1 cellular context compared by ENCODE assay signal in the genomic region with DNA sequence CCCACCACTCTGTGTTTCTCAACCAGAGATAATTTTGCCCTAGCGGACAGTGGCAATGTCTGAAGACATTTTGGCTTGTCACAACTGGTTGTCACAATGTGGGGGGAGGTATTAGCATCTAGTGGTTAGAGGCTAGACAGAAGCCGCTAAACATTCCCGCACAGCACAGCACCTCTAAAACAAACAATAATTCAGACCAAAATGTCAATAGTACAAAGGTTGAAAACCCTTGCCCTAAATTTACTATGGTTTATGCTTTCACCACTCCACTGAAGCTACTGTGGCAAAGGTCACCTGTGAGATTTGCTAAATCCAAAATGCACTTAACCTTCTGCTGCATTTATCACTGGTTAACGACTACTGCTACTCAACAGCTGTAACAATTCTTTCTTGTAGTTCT.
TF ChIP-seq lines count a peak whose summit lies in the region.

No MANE protein-coding gene starts in this region.

TF ChIP-seq in HepG2, 621 proteins besides CTCF, POLR2A, EP300 and RAD21 (continued from another document and continues in another):
- TF ChIP-seq, protein P1, sequence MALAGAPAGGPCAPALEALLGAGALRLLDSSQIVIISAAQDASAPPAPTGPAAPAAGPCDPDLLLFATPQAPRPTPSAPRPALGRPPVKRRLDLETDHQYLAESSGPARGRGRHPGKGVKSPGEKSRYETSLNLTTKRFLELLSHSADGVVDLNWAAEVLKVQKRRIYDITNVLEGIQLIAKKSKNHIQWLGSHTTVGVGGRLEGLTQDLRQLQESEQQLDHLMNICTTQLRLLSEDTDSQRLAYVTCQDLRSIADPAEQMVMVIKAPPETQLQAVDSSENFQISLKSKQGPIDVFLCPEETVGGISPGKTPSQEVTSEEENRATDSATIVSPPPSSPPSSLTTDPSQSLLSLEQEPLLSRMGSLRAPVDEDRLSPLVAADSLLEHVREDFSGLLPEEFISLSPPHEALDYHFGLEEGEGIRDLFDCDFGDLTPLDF (CRISPR knock-in tag; IDR thresholded peaks at IDR 0.05) = no peak
- TF ChIP-seq, protein P2, sequence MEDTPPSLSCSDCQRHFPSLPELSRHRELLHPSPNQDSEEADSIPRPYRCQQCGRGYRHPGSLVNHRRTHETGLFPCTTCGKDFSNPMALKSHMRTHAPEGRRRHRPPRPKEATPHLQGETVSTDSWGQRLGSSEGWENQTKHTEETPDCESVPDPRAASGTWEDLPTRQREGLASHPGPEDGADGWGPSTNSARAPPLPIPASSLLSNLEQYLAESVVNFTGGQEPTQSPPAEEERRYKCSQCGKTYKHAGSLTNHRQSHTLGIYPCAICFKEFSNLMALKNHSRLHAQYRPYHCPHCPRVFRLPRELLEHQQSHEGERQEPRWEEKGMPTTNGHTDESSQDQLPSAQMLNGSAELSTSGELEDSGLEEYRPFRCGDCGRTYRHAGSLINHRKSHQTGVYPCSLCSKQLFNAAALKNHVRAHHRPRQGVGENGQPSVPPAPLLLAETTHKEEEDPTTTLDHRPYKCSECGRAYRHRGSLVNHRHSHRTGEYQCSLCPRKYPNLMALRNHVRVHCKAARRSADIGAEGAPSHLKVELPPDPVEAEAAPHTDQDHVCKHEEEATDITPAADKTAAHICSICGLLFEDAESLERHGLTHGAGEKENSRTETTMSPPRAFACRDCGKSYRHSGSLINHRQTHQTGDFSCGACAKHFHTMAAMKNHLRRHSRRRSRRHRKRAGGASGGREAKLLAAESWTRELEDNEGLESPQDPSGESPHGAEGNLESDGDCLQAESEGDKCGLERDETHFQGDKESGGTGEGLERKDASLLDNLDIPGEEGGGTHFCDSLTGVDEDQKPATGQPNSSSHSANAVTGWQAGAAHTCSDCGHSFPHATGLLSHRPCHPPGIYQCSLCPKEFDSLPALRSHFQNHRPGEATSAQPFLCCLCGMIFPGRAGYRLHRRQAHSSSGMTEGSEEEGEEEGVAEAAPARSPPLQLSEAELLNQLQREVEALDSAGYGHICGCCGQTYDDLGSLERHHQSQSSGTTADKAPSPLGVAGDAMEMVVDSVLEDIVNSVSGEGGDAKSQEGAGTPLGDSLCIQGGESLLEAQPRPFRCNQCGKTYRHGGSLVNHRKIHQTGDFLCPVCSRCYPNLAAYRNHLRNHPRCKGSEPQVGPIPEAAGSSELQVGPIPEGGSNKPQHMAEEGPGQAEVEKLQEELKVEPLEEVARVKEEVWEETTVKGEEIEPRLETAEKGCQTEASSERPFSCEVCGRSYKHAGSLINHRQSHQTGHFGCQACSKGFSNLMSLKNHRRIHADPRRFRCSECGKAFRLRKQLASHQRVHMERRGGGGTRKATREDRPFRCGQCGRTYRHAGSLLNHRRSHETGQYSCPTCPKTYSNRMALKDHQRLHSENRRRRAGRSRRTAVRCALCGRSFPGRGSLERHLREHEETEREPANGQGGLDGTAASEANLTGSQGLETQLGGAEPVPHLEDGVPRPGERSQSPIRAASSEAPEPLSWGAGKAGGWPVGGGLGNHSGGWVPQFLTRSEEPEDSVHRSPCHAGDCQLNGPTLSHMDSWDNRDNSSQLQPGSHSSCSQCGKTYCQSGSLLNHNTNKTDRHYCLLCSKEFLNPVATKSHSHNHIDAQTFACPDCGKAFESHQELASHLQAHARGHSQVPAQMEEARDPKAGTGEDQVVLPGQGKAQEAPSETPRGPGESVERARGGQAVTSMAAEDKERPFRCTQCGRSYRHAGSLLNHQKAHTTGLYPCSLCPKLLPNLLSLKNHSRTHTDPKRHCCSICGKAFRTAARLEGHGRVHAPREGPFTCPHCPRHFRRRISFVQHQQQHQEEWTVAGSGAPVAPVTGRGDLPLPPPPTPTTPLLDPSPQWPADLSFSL (CRISPR knock-in tag; IDR thresholded peaks at IDR 0.05) = no peak; the same call in 1 of the 2 replicates
- no peak for TF ChIP-seq POLR2AphosphoS5 (IDR thresholded peaks at IDR 0.05; ENCODE audit: low read depth, low read length)
- TF ChIP-seq CC2D1A (CRISPR knock-in tag; IDR thresholded peaks at IDR 0.05) = no peak
- no peak for TF ChIP-seq SP1 (IDR thresholded peaks at IDR 0.05)
- TF ChIP-seq SP1 (CRISPR knock-in tag; IDR thresholded peaks at IDR 0.05) = no peak
- TF ChIP-seq ARNTL (CRISPR knock-in tag; IDR thresholded peaks at IDR 0.05) = no peak
- TF ChIP-seq ZNF142 (CRISPR knock-in tag; IDR thresholded peaks at IDR 0.05) = no peak
- peak; percentile 66; the same call in 1 of the 2 replicates for TF ChIP-seq HMG20B (CRISPR knock-in tag; conservative IDR thresholded peaks at IDR 0.05)
- TF ChIP-seq MTA3 (CRISPR knock-in tag; IDR thresholded peaks at IDR 0.05) = no peak
- no peak for TF ChIP-seq ZNF446 (CRISPR knock-in tag; IDR thresholded peaks at IDR 0.05)
- peak; percentile 49; the same call in 1 of the 2 replicates for TF ChIP-seq TFAP4 (IDR thresholded peaks at IDR 0.05; ENCODE audit: borderline replicate concordance, low read depth)
- TF ChIP-seq NCOA1 (CRISPR knock-in tag; IDR thresholded peaks at IDR 0.05) = no peak
- peak; percentile 37; the same call in 1 of the 2 replicates for TF ChIP-seq FOSL2 (CRISPR knock-in tag; IDR thresholded peaks at IDR 0.05)
- TF ChIP-seq PTBP1 (IDR thresholded peaks at IDR 0.05; ENCODE audit: low read depth, low read length, poor library complexity, severe bottlenecking) = no peak
- no peak for TF ChIP-seq ZNF598 (CRISPR knock-in tag; IDR thresholded peaks at IDR 0.05; ENCODE audit: borderline replicate concordance)
- TF ChIP-seq ZNF577 (CRISPR knock-in tag; IDR thresholded peaks at IDR 0.05; ENCODE audit: borderline replicate concordance, low read depth) = no peak
- TF ChIP-seq, protein P3, sequence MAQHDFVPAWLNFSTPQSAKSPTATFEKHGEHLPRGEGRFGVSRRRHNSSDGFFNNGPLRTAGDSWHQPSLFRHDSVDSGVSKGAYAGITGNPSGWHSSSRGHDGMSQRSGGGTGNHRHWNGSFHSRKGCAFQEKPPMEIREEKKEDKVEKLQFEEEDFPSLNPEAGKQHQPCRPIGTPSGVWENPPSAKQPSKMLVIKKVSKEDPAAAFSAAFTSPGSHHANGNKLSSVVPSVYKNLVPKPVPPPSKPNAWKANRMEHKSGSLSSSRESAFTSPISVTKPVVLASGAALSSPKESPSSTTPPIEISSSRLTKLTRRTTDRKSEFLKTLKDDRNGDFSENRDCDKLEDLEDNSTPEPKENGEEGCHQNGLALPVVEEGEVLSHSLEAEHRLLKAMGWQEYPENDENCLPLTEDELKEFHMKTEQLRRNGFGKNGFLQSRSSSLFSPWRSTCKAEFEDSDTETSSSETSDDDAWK (CRISPR knock-in tag; IDR thresholded peaks at IDR 0.05) = no peak
- TF ChIP-seq, protein P4, sequence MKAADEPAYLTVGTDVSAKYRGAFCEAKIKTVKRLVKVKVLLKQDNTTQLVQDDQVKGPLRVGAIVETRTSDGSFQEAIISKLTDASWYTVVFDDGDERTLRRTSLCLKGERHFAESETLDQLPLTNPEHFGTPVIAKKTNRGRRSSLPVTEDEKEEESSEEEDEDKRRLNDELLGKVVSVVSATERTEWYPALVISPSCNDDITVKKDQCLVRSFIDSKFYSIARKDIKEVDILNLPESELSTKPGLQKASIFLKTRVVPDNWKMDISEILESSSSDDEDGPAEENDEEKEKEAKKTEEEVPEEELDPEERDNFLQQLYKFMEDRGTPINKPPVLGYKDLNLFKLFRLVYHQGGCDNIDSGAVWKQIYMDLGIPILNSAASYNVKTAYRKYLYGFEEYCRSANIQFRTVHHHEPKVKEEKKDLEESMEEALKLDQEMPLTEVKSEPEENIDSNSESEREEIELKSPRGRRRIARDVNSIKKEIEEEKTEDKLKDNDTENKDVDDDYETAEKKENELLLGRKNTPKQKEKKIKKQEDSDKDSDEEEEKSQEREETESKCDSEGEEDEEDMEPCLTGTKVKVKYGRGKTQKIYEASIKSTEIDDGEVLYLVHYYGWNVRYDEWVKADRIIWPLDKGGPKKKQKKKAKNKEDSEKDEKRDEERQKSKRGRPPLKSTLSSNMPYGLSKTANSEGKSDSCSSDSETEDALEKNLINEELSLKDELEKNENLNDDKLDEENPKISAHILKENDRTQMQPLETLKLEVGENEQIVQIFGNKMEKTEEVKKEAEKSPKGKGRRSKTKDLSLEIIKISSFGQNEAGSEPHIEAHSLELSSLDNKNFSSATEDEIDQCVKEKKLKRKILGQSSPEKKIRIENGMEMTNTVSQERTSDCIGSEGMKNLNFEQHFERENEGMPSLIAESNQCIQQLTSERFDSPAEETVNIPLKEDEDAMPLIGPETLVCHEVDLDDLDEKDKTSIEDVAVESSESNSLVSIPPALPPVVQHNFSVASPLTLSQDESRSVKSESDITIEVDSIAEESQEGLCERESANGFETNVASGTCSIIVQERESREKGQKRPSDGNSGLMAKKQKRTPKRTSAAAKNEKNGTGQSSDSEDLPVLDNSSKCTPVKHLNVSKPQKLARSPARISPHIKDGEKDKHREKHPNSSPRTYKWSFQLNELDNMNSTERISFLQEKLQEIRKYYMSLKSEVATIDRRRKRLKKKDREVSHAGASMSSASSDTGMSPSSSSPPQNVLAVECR (CRISPR knock-in tag; IDR thresholded peaks at IDR 0.05; ENCODE audit: borderline replicate concordance) = peak; percentile 71; the same call in 1 of the 2 replicates
- TF ChIP-seq, protein P5, sequence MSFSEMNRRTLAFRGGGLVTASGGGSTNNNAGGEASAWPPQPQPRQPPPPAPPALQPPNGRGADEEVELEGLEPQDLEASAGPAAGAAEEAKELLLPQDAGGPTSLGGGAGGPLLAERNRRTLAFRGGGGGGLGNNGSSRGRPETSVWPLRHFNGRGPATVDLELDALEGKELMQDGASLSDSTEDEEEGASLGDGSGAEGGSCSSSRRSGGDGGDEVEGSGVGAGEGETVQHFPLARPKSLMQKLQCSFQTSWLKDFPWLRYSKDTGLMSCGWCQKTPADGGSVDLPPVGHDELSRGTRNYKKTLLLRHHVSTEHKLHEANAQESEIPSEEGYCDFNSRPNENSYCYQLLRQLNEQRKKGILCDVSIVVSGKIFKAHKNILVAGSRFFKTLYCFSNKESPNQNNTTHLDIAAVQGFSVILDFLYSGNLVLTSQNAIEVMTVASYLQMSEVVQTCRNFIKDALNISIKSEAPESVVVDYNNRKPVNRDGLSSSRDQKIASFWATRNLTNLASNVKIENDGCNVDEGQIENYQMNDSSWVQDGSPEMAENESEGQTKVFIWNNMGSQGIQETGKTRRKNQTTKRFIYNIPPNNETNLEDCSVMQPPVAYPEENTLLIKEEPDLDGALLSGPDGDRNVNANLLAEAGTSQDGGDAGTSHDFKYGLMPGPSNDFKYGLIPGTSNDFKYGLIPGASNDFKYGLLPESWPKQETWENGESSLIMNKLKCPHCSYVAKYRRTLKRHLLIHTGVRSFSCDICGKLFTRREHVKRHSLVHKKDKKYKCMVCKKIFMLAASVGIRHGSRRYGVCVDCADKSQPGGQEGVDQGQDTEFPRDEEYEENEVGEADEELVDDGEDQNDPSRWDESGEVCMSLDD (CRISPR knock-in tag; IDR thresholded peaks at IDR 0.05; ENCODE audit: borderline replicate concordance) = no peak
- peak; percentile 54; the same call in 1 of the 2 replicates for TF ChIP-seq ONECUT2 (CRISPR knock-in tag; IDR thresholded peaks at IDR 0.05)
- no peak for TF ChIP-seq FOXM1 (CRISPR knock-in tag; IDR thresholded peaks at IDR 0.05)
- peak; percentile 48; the same call in 1 of the 2 replicates for TF ChIP-seq ZNF292 (CRISPR knock-in tag; IDR thresholded peaks at IDR 0.05; ENCODE audit: borderline replicate concordance, low read depth)
- TF ChIP-seq SALL2 (CRISPR knock-in tag; IDR thresholded peaks at IDR 0.05) = no peak
- TF ChIP-seq IKZF4 (CRISPR knock-in tag; IDR thresholded peaks at IDR 0.05; ENCODE audit: borderline replicate concordance, low read depth, not compliant biosample characterization) = no peak
- TF ChIP-seq HOXA3 (CRISPR knock-in tag; IDR thresholded peaks at IDR 0.05) = peak; percentile 40; the same call in 1 of the 2 replicates
- TF ChIP-seq ZNF558 (CRISPR knock-in tag; IDR thresholded peaks at IDR 0.05; ENCODE audit: borderline replicate concordance) = no peak
- TF ChIP-seq YY1 (IDR thresholded peaks at IDR 0.05; ENCODE audit: insufficient read depth, insufficient replicate concordance, low read depth, low read length) = no peak
- no peak for TF ChIP-seq KDM5A (IDR thresholded peaks at IDR 0.05; ENCODE audit: borderline replicate concordance, low read length)
